ENCODE assay signal across 25 cellular contexts in genomic region chr6:51396583-51396982, GRCh38.
A peak's percentile ranks its signal among the peaks of the same experiment; 100 is the strongest.
DNase-seq lines count a peak whose midpoint lies in the region; ATAC-seq and TF ChIP-seq lines count a peak whose summit lies in the region.
"Had no signal": no experiment of that assay in that cellular context is flagged by ENCODE, and none has a peak within 500 bp of the region (broad histone marks: within the 10 kb centered on the region; RNA-seq: fewer than 3 reads in every experiment).

No MANE protein-coding gene starts in this region.

- H3K27me3 ChIP-seq in Karpas-422 (ENCODE audit: low read length), result no peaks in the 10 kb centered on the region
- H3K27me3 ChIP-seq: heart left ventricle had no signal

- no peaks in the 10 kb centered on the region for H3K4me1 ChIP-seq in mucosa of descending colon (ENCODE audit: low read depth)
- H3K4me1 ChIP-seq in Karpas-422 (ENCODE audit: low read length), result no peaks in the 10 kb centered on the region
- H3K4me1 ChIP-seq: heart left ventricle had no signal

- no peak for DNase-seq in mucosa of descending colon
- DNase-seq in Karpas-422, result no peak
- no peak for DNase-seq in activated CD8-positive, alpha-beta memory T cell treated with anti-CD3 and anti-CD28 coated beads for 24 hours
- DNase-seq in activated gamma-delta T cell treated with Interleukin-2 at 50 U/mL for 16 hours, result no peak
- DNase-seq: activated CD4-positive, alpha-beta T cell treated with anti-CD3 and anti-CD28 coated beads, Interleukin-2, amount 10 ng/mL, durations not matched to agents 24 days and 14 days; activated naive CD8-positive, alpha-beta T cell treated with anti-CD3 and anti-CD28 coated beads for 36 hours; CD4-positive, alpha-beta T cell; cerebellar nuclear complex; DMS 273 treated with DMSO at 0.1 percent for 48 hours; heart left ventricle; mesendoderm; MM.1S; naive B cell; NCI-H1417 treated with DMSO at 0.1 percent for 48 hours; NCI-H524 treated with DMSO at 0.1 percent for 48 hours; stimulated activated CD4-positive, alpha-beta T cell treated with anti-CD3 and anti-CD28 coated beads, Interleukin-4, amount 100 ng/mL, for 24 hours; stimulated activated naive CD4-positive, alpha-beta T cell treated with Interleukin-2 at 50 U/mL for 16 hours had no signal

- intact Hi-C loops in mucosa of descending colon (cut with DNase I, micrococcal nuclease), result no loop called here

- peak; percentile 37 for ATAC-seq in GM19025 (IDR thresholded peaks at IDR 0.05; ENCODE audit: low read depth, unreplicated experiment)
- ATAC-seq in GM21825 (IDR thresholded peaks at IDR 0.05; ENCODE audit: unreplicated experiment), result peak; percentile 71
- ATAC-seq in HG03139 (IDR thresholded peaks at IDR 0.05; ENCODE audit: unreplicated experiment), result peak; percentile 75
- ATAC-seq in mucosa of descending colon, result no peak
- ATAC-seq: heart left ventricle, K562, SK-N-SH treated with all-trans-retinoic acid at 6 μM for 48 hours had no signal

- H3K9me2 ChIP-seq in Karpas-422 (replicated peaks; ENCODE audit: insufficient read depth, low read length), result no peaks in the 10 kb centered on the region

- H4K20me1 ChIP-seq in Karpas-422 (ENCODE audit: insufficient read depth, low read depth, low read length), result no peaks in the 10 kb centered on the region

- H2AFZ ChIP-seq in Karpas-422 (ENCODE audit: low read length), result no peak overlapping the region

- H3K79me2 ChIP-seq in Karpas-422 (ENCODE audit: low read length), result no peaks in the 10 kb centered on the region

- no peak overlapping the region for H3K27ac ChIP-seq in Karpas-422 (ENCODE audit: low read length)
- H3K27ac ChIP-seq: heart left ventricle, RWPE1, VCaP had no signal

- H3K4me3 ChIP-seq in mucosa of descending colon, result no peak overlapping the region
- H3K4me3 ChIP-seq in Karpas-422 (ENCODE audit: low read length), result no peak overlapping the region
- H3K4me3 ChIP-seq: heart left ventricle, K562, smooth muscle cell had no signal

- H3K9me3 ChIP-seq in mucosa of descending colon (no peaks in the 10 kb centered on the region), Karpas-422 (ENCODE audit: low read length) (no peaks in the 10 kb centered on the region)
- H3K9me3 ChIP-seq: heart left ventricle had no signal

- TF ChIP-seq CTCF in mucosa of descending colon (IDR thresholded peaks at IDR 0.05), result no peak

- H3K4me2 ChIP-seq in Karpas-422 (ENCODE audit: low read depth, low read length, poor library complexity, severe bottlenecking), result no peak overlapping the region
- H3K4me2 ChIP-seq: smooth muscle cell had no signal

- no peak overlapping the region for H3K9ac ChIP-seq in Karpas-422 (ENCODE audit: low read length)

- H3K36me3 ChIP-seq in mucosa of descending colon (ENCODE audit: low read depth) (no peaks in the 10 kb centered on the region), Karpas-422 (ENCODE audit: insufficient read depth, low read length) (no peaks in the 10 kb centered on the region)
- H3K36me3 ChIP-seq: heart left ventricle had no signal
